ENCODE assay signal across 8 cellular contexts in genomic region chr4:7067523-7068278, GRCh38. TPM values are rescaled to one million over a fixed set of nuclear protein-coding genes. Genes with fewer than 3 reads are reported as not detected.
DNase-seq lines count a peak whose midpoint lies in the region; ATAC-seq and TF ChIP-seq lines count a peak whose summit lies in the region.

Gene GRPEL1, minus strand, starts transcription at chr4:7068064. Its CDS starts 32 bp downstream, at chr4:7068032.

- no peaks in the 10 kb centered on the region for H3F3A ChIP-seq in Loucy (ENCODE audit: low read depth)

- ATAC-seq in RWPE2 (ENCODE audit: low read depth) (peak; percentile 92), foreskin keratinocyte (peak; percentile 87)

- peaks cover 19% of the 10 kb centered on the region for H3K27me3 Mint-ChIP-seq in neural crest cell (ENCODE audit: low read depth)

- H4K20me1 ChIP-seq in Loucy (ENCODE audit: insufficient read depth, low read length, poor library complexity, severe bottlenecking) = peaks cover 50% of the 10 kb centered on the region

- H3K27ac ChIP-seq in RWPE2 (ENCODE audit: poor library complexity, severe bottlenecking) = peak within 1 kb of the TSS; percentile 65
- H3K27ac ChIP-seq in foreskin keratinocyte = peak within 1 kb of the TSS; percentile 39
- peak within 1 kb of the TSS; percentile 86 for H3K27ac ChIP-seq in substantia nigra (ENCODE audit: low read depth, low read length, poor library complexity, severe bottlenecking)

- H3K4me1 Mint-ChIP-seq in neural crest cell = peaks cover 42% of the 10 kb centered on the region

- H3K9me3 Mint-ChIP-seq in neural crest cell = no peaks in the 10 kb centered on the region

- H3K4me2 ChIP-seq in Loucy (ENCODE audit: low read depth, low read length, poor library complexity, severe bottlenecking) = peak within 1 kb of the TSS; percentile 100

- peaks cover 33% of the 10 kb centered on the region for H3K79me2 ChIP-seq in Loucy (ENCODE audit: insufficient read depth, low read length)

- TF ChIP-seq CTCF in Loucy (conservative IDR thresholded peaks at IDR 0.05; ENCODE audit: low read length) (no peak), RWPE2 (IDR thresholded peaks at IDR 0.05; ENCODE audit: poor library complexity, severe bottlenecking) (peak; percentile 22), foreskin keratinocyte (conservative IDR thresholded peaks at IDR 0.05) (no peak), neural crest cell (conservative IDR thresholded peaks at IDR 0.05) (no peak)

- H3K4me1 ChIP-seq in Loucy (ENCODE audit: insufficient read depth, low read length, poor library complexity, severe bottlenecking) (peaks cover 23% of the 10 kb centered on the region), RWPE2 (ENCODE audit: insufficient read depth, poor library complexity, severe bottlenecking) (no peaks in the 10 kb centered on the region), foreskin keratinocyte (no peaks in the 10 kb centered on the region)

- H3K9me3 ChIP-seq in Loucy (ENCODE audit: insufficient read depth, low read depth, low read length) = no peaks in the 10 kb centered on the region
- no peaks in the 10 kb centered on the region for H3K9me3 ChIP-seq in RWPE2 (ENCODE audit: severe bottlenecking)

- H3K36me3 ChIP-seq in H7 (replicated peaks; ENCODE audit: control insufficient read depth, insufficient read depth, low read length) (peaks cover 15% of the 10 kb centered on the region), Loucy (ENCODE audit: insufficient read depth, low read length) (peaks cover 15% of the 10 kb centered on the region), RWPE2 (ENCODE audit: low read depth) (peaks cover 44% of the 10 kb centered on the region)

- peak within 1 kb of the TSS; percentile 77 for H3K27ac Mint-ChIP-seq in neural crest cell (ENCODE audit: unreplicated experiment)

- no peaks in the 10 kb centered on the region for H3K9me2 ChIP-seq in Loucy (replicated peaks; ENCODE audit: low read depth, low read length)

- H3K4me3 ChIP-seq in H7 (ENCODE audit: insufficient read depth, low read depth, low read length) (peak within 1 kb of the TSS; percentile 96), Loucy (ENCODE audit: low read length, poor library complexity, severe bottlenecking) (peak within 1 kb of the TSS; percentile 82), RWPE2 (ENCODE audit: severe bottlenecking) (peak within 1 kb of the TSS; percentile 99)

- H3K4me3 Mint-ChIP-seq in neural crest cell = peak within 1 kb of the TSS; percentile 98

- DNase-seq in GDM1 (lab: John Stamatoyannopoulos, UW) (peak; percentile 99), H7 (peak; percentile 99), RWPE2 (ENCODE audit: low spot score) (peak; percentile 97), foreskin keratinocyte (peak; percentile 97 to 99), neural crest cell (ENCODE audit: low read depth, low spot score) (peak; percentile 99), substantia nigra (lab: John Stamatoyannopoulos, UW) (peak; percentile 83 to 100 (median 98))
- peak; percentile 100 for DNase-seq in activated naive CD4-positive, alpha-beta T cell treated with Interleukin-2 at 50 U/mL for 16 hours

- peak within 1 kb of the TSS; percentile 83 for H3K9ac ChIP-seq in Loucy (ENCODE audit: low read depth, low read length, poor library complexity, severe bottlenecking)

- H3K27me3 ChIP-seq in H7 (ENCODE audit: control insufficient read depth, insufficient read depth, low read length) (peaks cover 12% of the 10 kb centered on the region), Loucy (ENCODE audit: insufficient read depth, low read length, poor library complexity, severe bottlenecking) (no peaks in the 10 kb centered on the region), RWPE2 (ENCODE audit: insufficient read depth, poor library complexity, severe bottlenecking) (no peaks in the 10 kb centered on the region), foreskin keratinocyte (no peaks in the 10 kb centered on the region)

- peaks cover 12% of the 10 kb centered on the region for H3K36me3 Mint-ChIP-seq in neural crest cell (ENCODE audit: low read depth)

- H2AFZ ChIP-seq in Loucy (ENCODE audit: low read length) = peak within 1 kb of the TSS; percentile 84

RNA-seq across cellular contexts. Expression of gene GRPEL1, which starts in this region (rescaled TPM):
- 30.7 and 35.4 TPM in 2 replicates for total RNA-seq in H7 (2014; rRNA removed; shearing (Covaris generic))
- total RNA-seq in foreskin keratinocyte (64.5 and 71.9 TPM in 2 replicates), neural crest cell (26.6 and 28.2 TPM in 2 replicates)
- polyA plus RNA-seq in foreskin keratinocyte = 73.6 and 87.9 TPM in 2 replicates

Comparison
In these comparisons a context has a peak if more than half of its experiments do, and no peak if none do; other contexts are left out.
1. Peak in every context shown above with its lines: DNase-seq, ATAC-seq, H3K4me3 ChIP-seq and H3K27ac ChIP-seq.